Comparison of ENCODE assay signal across 31 cellular contexts in genomic region chr2:142144547-142144946, GRCh38. TPM values are rescaled to one million over a fixed set of nuclear protein-coding genes. Genes with fewer than 3 reads are reported as not detected.
"Had no signal": no experiment of that assay in that cellular context is flagged by ENCODE, and none has a peak within 500 bp of the region (broad histone marks: within the 10 kb centered on the region; RNA-seq: fewer than 3 reads in every experiment).

No MANE protein-coding gene starts in this region.

- ATAC-seq: activated CD4-positive, alpha-beta T cell treated with anti-CD3 and anti-CD28 coated beads for 36 hours; activated CD4-positive, CD25-positive, alpha-beta regulatory T cell treated with anti-CD3 and anti-CD28 coated beads, Interleukin-2, amount 50 U/mL, for 24 hours; activated CD8-positive, alpha-beta memory T cell treated with anti-CD3 and anti-CD28 coated beads, Interleukin-2, amount 10 ng/mL, durations not matched to agents 7 days and 5 days; activated CD8-positive, alpha-beta T cell treated with anti-CD3 and anti-CD28 coated beads, Interleukin-2, amount 10 ng/mL, durations not matched to agents 7 days and 5 days; activated naive CD8-positive, alpha-beta T cell treated with anti-CD3 and anti-CD28 coated beads, Interleukin-2, amount 50 U/mL, for 24 hours; WTC11 had no signal

- H3K27ac ChIP-seq: ascending aorta, cardiac muscle cell, WERI-Rb-1 had no signal

- H3K4me3 ChIP-seq: ascending aorta, cardiac muscle cell had no signal

- H3K36me3 ChIP-seq: ascending aorta, cardiac muscle cell, WERI-Rb-1 had no signal

- H3K9me3 ChIP-seq: ascending aorta had no signal

- H3K27me3 ChIP-seq: ascending aorta, cardiac muscle cell had no signal

- DNase-seq: activated CD4-positive, alpha-beta memory T cell treated with anti-CD3 and anti-CD28 coated beads, Interleukin-2, amount 10 ng/mL, durations not matched to agents 7 days and 5 days; activated CD4-positive, alpha-beta T cell treated with anti-CD3 and anti-CD28 coated beads for 1 hour; activated CD4-positive, alpha-beta T cell treated with anti-CD3 and anti-CD28 coated beads for 36 hours; activated CD4-positive, alpha-beta T cell treated with anti-CD3 and anti-CD28 coated beads for 48 hours; activated CD4-positive, alpha-beta T cell treated with anti-CD3 and anti-CD28 coated beads, Interleukin-2, amount 10 ng/mL, durations not matched to agents 7 days and 5 days; activated CD4-positive, alpha-beta T cell treated with anti-CD3 and anti-CD28 coated beads, Interleukin-2, amount 50 U/mL, for 48 hours; activated CD4-positive, CD25-positive, alpha-beta regulatory T cell; activated CD8-positive, alpha-beta memory T cell treated with anti-CD3 and anti-CD28 coated beads for 24 hours; activated CD8-positive, alpha-beta memory T cell treated with anti-CD3 and anti-CD28 coated beads, Interleukin-2, amount 10 ng/mL, durations not matched to agents 7 days and 5 days; activated CD8-positive, alpha-beta memory T cell treated with anti-CD3 and anti-CD28 coated beads, Interleukin-2, amount 50 U/mL, for 48 hours; activated CD8-positive, alpha-beta T cell treated with anti-CD3 and anti-CD28 coated beads, Interleukin-2, amount 10 ng/mL, durations not matched to agents 7 days and 5 days; activated effector memory CD4-positive, alpha-beta T cell treated with Interleukin-2 at 50 U/mL for 16 hours; activated gamma-delta T cell; activated naive CD4-positive, alpha-beta T cell treated with anti-CD3 and anti-CD28 coated beads, Interleukin-2, amount 10 ng/mL, durations not matched to agents 7 days and 5 days; activated naive CD4-positive, alpha-beta T cell treated with Interleukin-2 at 50 U/mL for 16 hours; activated naive CD8-positive, alpha-beta T cell treated with anti-CD3 and anti-CD28 coated beads, Interleukin-2, amount 10 ng/mL, durations not matched to agents 7 days and 5 days; activated naive CD8-positive, alpha-beta T cell treated with anti-CD3 and anti-CD28 coated beads, Interleukin-2, amount 50 U/mL, for 24 hours; activated T-cell treated with anti-CD3 and anti-CD28 coated beads, Interleukin-2, amount 50 U/mL, for 24 hours; activated T-cell treated with anti-CD3 and anti-CD28 coated beads, Interleukin-2, amount 50 U/mL, for 48 hours; amygdala; anterior cingulate cortex; caudate nucleus; cerebellar nuclear complex; T-helper 2 cell; T-helper 9 cell; WERI-Rb-1 had no signal

- H3K4me1 ChIP-seq: ascending aorta had no signal

RNA-seq across cellular contexts. Expression of gene LRP1B, which starts 13.7 kb away (rescaled TPM):
- total RNA-seq: activated CD4-positive, alpha-beta memory T cell treated with anti-CD3 and anti-CD28 coated beads, Interleukin-2, amount 10 ng/mL, durations not matched to agents 7 days and 5 days; activated CD4-positive, alpha-beta T cell treated with anti-CD3 and anti-CD28 coated beads for 36 hours; activated CD4-positive, alpha-beta T cell treated with anti-CD3 and anti-CD28 coated beads, Interleukin-2, amount 10 ng/mL, durations not matched to agents 7 days and 5 days; activated CD8-positive, alpha-beta memory T cell treated with anti-CD3 and anti-CD28 coated beads, Interleukin-2, amount 10 ng/mL, durations not matched to agents 7 days and 5 days; activated CD8-positive, alpha-beta T cell treated with anti-CD3 and anti-CD28 coated beads, Interleukin-2, amount 10 ng/mL, durations not matched to agents 7 days and 5 days; activated naive CD8-positive, alpha-beta T cell treated with anti-CD3 and anti-CD28 coated beads, Interleukin-2, amount 10 ng/mL, durations not matched to agents 7 days and 5 days; activated T-helper 2 cell treated with anti-CD3 and anti-CD28 coated beads, Interferon-gamma antibody, Interleukin-2, Interleukin-4, amounts not matched to agents 10 μg/mL and 5 μg/mL and 100 μg/mL, durations not matched to agents 14 hours and 24 hours and 36 hours; ascending aorta had no signal
